19 cellular contexts compared by ENCODE assay signal in the genomic region with DNA sequence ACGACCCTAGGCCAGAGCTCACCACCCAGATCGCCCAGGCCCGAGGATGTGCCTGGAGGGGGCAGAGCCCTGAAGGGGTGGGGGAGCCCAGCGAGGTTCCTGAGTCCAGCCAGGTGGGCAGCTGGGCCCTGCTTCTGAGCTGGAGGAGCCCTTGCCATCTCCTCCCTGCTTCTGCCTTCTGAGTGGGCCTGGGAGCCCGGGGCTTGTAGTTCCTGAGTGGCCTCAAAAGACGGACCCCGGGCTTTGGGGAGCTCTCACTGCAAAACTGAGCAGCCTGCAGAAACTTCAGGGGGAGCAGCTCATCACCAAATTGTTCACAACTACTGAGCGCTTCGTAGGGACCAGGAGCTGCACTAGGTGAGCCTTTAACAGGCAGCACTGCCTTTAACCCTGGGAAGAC.
DNase-seq lines count a peak whose midpoint lies in the region; ATAC-seq and TF ChIP-seq lines count a peak whose summit lies in the region.
"Had no signal": no experiment of that assay in that cellular context is flagged by ENCODE, and none has a peak within 500 bp of the region (broad histone marks: within the 10 kb centered on the region; RNA-seq: fewer than 3 reads in every experiment).

No MANE protein-coding gene starts in this region.

- intact Hi-C loops in Right ventricle myocardium superior (cut with DNase I), result no loop called here
- intact Hi-C loops in left ventricle myocardium superior (cut with micrococcal nuclease), result no loop called here
- intact Hi-C loops in esophagus muscularis mucosa (cut with DNase I), result no loop called here
- intact Hi-C loops in prostate gland (cut with DNase I), result loop anchor here (5.0 kb wide), 2 partner anchors 42 to 107 kb away; no protein-coding TSS in a partner anchor

- peaks cover 68 to 84% (median 75%) of the 10 kb centered on the region in 4 donors for H3K4me1 ChIP-seq in esophagus muscularis mucosa
- H3K4me1 ChIP-seq in prostate gland (replicated peaks), result peaks cover 16% of the 10 kb centered on the region

- no peak for TF ChIP-seq POLR2A in esophagus muscularis mucosa (IDR thresholded peaks at IDR 0.05; ENCODE audit: low read depth)
- no peak for TF ChIP-seq POLR2A in prostate gland (IDR thresholded peaks at IDR 0.05)

- TF ChIP-seq CTCF in esophagus muscularis mucosa (IDR thresholded peaks at IDR 0.05) (no peak), prostate gland (IDR thresholded peaks at IDR 0.05) (no peak)

- peak; percentile 17 for DNase-seq in Right ventricle myocardium superior
- no peak for DNase-seq in left ventricle myocardium superior
- no peak for DNase-seq in esophagus muscularis mucosa (ENCODE audit: extremely low spot score)
- no peak for DNase-seq in prostate gland (ENCODE audit: low spot score)
- DNase-seq in HCEC 1CT, result no peak
- no peak for DNase-seq in activated effector memory CD4-positive, alpha-beta T cell treated with anti-CD3 and anti-CD28 coated beads, Interleukin-2, amount 50 U/mL, for 16 hours
- no peak for DNase-seq in NCI-H1105 (lab: John Stamatoyannopoulos, UW)
- DNase-seq: activated CD4-positive, CD25-positive, alpha-beta regulatory T cell treated with anti-CD3 and anti-CD28 coated beads, Interleukin-2, amount 50 U/mL, for 72 hours; activated T-cell treated with anti-CD3 and anti-CD28 coated beads, Interleukin-2, amount 50 U/mL, for 4 hours; body of pancreas; DMS53; left colon; MV-4-11; NCI-H2171; NK-92 treated with Interleukin-12 subunit alpha and Interleukin-12 subunit beta, amount 100 ng/mL, for 24 hours; small intestine had no signal

- no peaks in the 10 kb centered on the region for H3K27me3 ChIP-seq in esophagus muscularis mucosa
- no peaks in the 10 kb centered on the region for H3K27me3 ChIP-seq in prostate gland (replicated peaks; ENCODE audit: insufficient read depth)
- H3K27me3 ChIP-seq: body of pancreas, suprapubic skin had no signal

- 79% methylated on average over 4 of the region's 9 CpGs for WGBS in esophagus muscularis mucosa
- WGBS in prostate gland, result 80% methylated on average over 9 of the region's 9 CpGs

- H3K9me3 ChIP-seq in esophagus muscularis mucosa, result no peaks in the 10 kb centered on the region
- H3K9me3 ChIP-seq in prostate gland, result no peaks in the 10 kb centered on the region
- H3K9me3 ChIP-seq: body of pancreas, suprapubic skin had no signal

- ATAC-seq in Right ventricle myocardium superior (ENCODE audit: poor library complexity), result no peak
- ATAC-seq in left ventricle myocardium superior, result no peak
- no peak for ATAC-seq in HG02870 (IDR thresholded peaks at IDR 0.05; ENCODE audit: unreplicated experiment)
- ATAC-seq: activated T-cell treated with anti-CD3 and anti-CD28 coated beads, Interleukin-2, amount 50 U/mL, for 4 hours; body of pancreas; left colon; SK-N-SH treated with all-trans-retinoic acid at 6 μM for 48 hours had no signal

- no peak overlapping the region for H3K4me3 ChIP-seq in esophagus muscularis mucosa
- no peak overlapping the region for H3K4me3 ChIP-seq in prostate gland
- H3K4me3 ChIP-seq: body of pancreas, suprapubic skin had no signal

- H3K27ac ChIP-seq in esophagus muscularis mucosa (replicated peaks in 1 of 4) (peak overlapping the region; percentile 65 to 91 (median 84)), prostate gland (peak overlapping the region; percentile 8 to 65)
- H3K27ac ChIP-seq: body of pancreas, suprapubic skin had no signal

- no peak for TF ChIP-seq EP300 in esophagus muscularis mucosa (IDR thresholded peaks at IDR 0.05)

- H3K36me3 ChIP-seq in esophagus muscularis mucosa (peaks cover 9 to 47% (median 30%) of the 10 kb centered on the region in 4 donors), prostate gland (no peaks in the 10 kb centered on the region)
